Comparison of ENCODE assay signal across 8 cellular contexts in genomic region chr6:113936093-113936934, GRCh38. TPM values are rescaled to one million over a fixed set of nuclear protein-coding genes. Genes with fewer than 3 reads are reported as not detected.
DNase-seq lines count a peak whose midpoint lies in the region; ATAC-seq, FAIRE-seq and TF ChIP-seq lines count a peak whose summit lies in the region.

No MANE protein-coding gene starts in this region.

- peak overlapping the region in 1 of 9 donors; percentile 32 for H3K27ac Mint-ChIP-seq in naive thymus-derived CD4-positive, alpha-beta T cell

- CTCF ChIA-PET in naive thymus-derived CD4-positive, alpha-beta T cell (lab: Charles Lee) = interaction anchor here (1.0 to 1.2 kb wide), 2 partner anchors 21 to 29 kb away, joined by 3 to 5 read pairs; no protein-coding TSS in a partner anchor

- H2AFZ ChIP-seq in MM.1S (ENCODE audit: low read length) = no peak overlapping the region

- intact Hi-C loops in naive thymus-derived CD4-positive, alpha-beta T cell (cut with micrococcal nuclease) = loop anchor here (1.0 to 5.0 kb wide), 3 partner anchors 34 to 1756 kb away; partner anchors contain the start of gene HDAC2 (in 2 of the 2)

- no peak overlapping the region for H3K4me3 Mint-ChIP-seq in naive thymus-derived CD4-positive, alpha-beta T cell

- no peak overlapping the region for H3K27ac ChIP-seq in MM.1S (ENCODE audit: low read length)
- H3K27ac ChIP-seq in RWPE2 (ENCODE audit: poor library complexity, severe bottlenecking) = no peak overlapping the region
- no peak overlapping the region for H3K27ac ChIP-seq in naive thymus-derived CD4-positive, alpha-beta T cell (ENCODE audit: low read depth, low read length)

- DNase-seq in ACHN (peak; percentile 68), GM12891 (ENCODE audit: insufficient read length, low spot score) (no peak), MM.1S (peak; percentile 45), RWPE2 (ENCODE audit: low spot score) (no peak), epithelial cell of esophagus (ENCODE audit: low read depth) (peak; percentile 63), activated gamma-delta T cell treated with Interleukin-2 at 50 U/mL for 16 hours (no peak)
- DNase-seq in naive thymus-derived CD4-positive, alpha-beta T cell = peak in 6 of 9 donors; percentile 3 to 48 (median 24)

- H4K20me1 ChIP-seq in MM.1S (ENCODE audit: insufficient read depth, low read length) = no peaks in the 10 kb centered on the region

- peaks cover 0 to 1% (median 0%) of the 10 kb centered on the region in 11 donors for H3K9me3 Mint-ChIP-seq in naive thymus-derived CD4-positive, alpha-beta T cell

- no peaks in the 10 kb centered on the region; the same call in 1 of the 2 replicates for H3F3A ChIP-seq in MM.1S (ENCODE audit: insufficient read depth, low read length)

- POLR2A ChIA-PET in naive thymus-derived CD4-positive, alpha-beta T cell (lab: Charles Lee) = no interaction called here

- H3K4me1 Mint-ChIP-seq in naive thymus-derived CD4-positive, alpha-beta T cell = no peaks in the 10 kb centered on the region

- H3K9me2 ChIP-seq in MM.1S (replicated peaks; ENCODE audit: insufficient read depth, low read length) = no peaks in the 10 kb centered on the region

- FAIRE-seq in GM12891 (lab: Jason Lieb, UNC) = peak; percentile 54

- no peaks in the 10 kb centered on the region for H3K27me3 Mint-ChIP-seq in naive thymus-derived CD4-positive, alpha-beta T cell

- no peak overlapping the region for H3K4me3 ChIP-seq in MM.1S (ENCODE audit: low read length)
- H3K4me3 ChIP-seq in RWPE2 (ENCODE audit: severe bottlenecking) = no peak overlapping the region
- no peak overlapping the region for H3K4me3 ChIP-seq in epithelial cell of esophagus (ENCODE audit: low read length)
- H3K4me3 ChIP-seq in naive thymus-derived CD4-positive, alpha-beta T cell (ENCODE audit: low read length) = no peak overlapping the region

- peaks cover 2% of the 10 kb centered on the region for H3K36me3 ChIP-seq in MM.1S (replicated peaks; ENCODE audit: insufficient read depth, low read length)
- peaks cover 28% of the 10 kb centered on the region for H3K36me3 ChIP-seq in RWPE2 (ENCODE audit: low read depth)
- H3K36me3 ChIP-seq in naive thymus-derived CD4-positive, alpha-beta T cell (ENCODE audit: control insufficient read depth in 2 of 3, insufficient read depth in 3 of 3, low read length in 3 of 3) = peaks cover 0 to 18% (median 0%) of the 10 kb centered on the region in 3 experiments

- H3K4me2 ChIP-seq in MM.1S (ENCODE audit: low read depth, low read length) = no peak overlapping the region

- H3K4me1 ChIP-seq in MM.1S (ENCODE audit: low read length) (no peaks in the 10 kb centered on the region), RWPE2 (ENCODE audit: insufficient read depth, poor library complexity, severe bottlenecking) (no peaks in the 10 kb centered on the region)
- H3K4me1 ChIP-seq in naive thymus-derived CD4-positive, alpha-beta T cell (ENCODE audit: control insufficient read depth in 2 of 2, insufficient read depth in 2 of 2, low read length in 2 of 2) = no peaks in the 10 kb centered on the region

- peak; percentile 73 for TF ChIP-seq CTCF in MM.1S (IDR thresholded peaks at IDR 0.05; ENCODE audit: low read length)
- TF ChIP-seq CTCF in RWPE2 (IDR thresholded peaks at IDR 0.05; ENCODE audit: poor library complexity, severe bottlenecking) = peak; percentile 81
- TF ChIP-seq CTCF in epithelial cell of esophagus (IDR thresholded peaks at IDR 0.05; ENCODE audit: insufficient read depth, low read depth, low read length, missing control alignments) = peak; percentile 69

- in situ Hi-C loops in ACHN (cut with HindIII; ENCODE audit: low pct_ligation_motif_present, low pct_unique_long_range_greater_than_20kb, low sequenced_read_pairs) = no loop called here

- H3K27me3 ChIP-seq in MM.1S (replicated peaks; ENCODE audit: insufficient read depth, low read length) (no peaks in the 10 kb centered on the region), RWPE2 (ENCODE audit: insufficient read depth, poor library complexity, severe bottlenecking) (no peaks in the 10 kb centered on the region)
- H3K27me3 ChIP-seq in naive thymus-derived CD4-positive, alpha-beta T cell (ENCODE audit: control insufficient read depth in 2 of 2, insufficient read depth in 2 of 2, low read length in 2 of 2) = no peaks in the 10 kb centered on the region

- ATAC-seq in HG02623 (IDR thresholded peaks at IDR 0.05; ENCODE audit: unreplicated experiment) = peak; percentile 82
- ATAC-seq in RWPE2 (ENCODE audit: low read depth) = peak; percentile 67
- peak; percentile 83 for ATAC-seq in naive thymus-derived CD4-positive, alpha-beta T cell

- peaks cover 0 to 8% (median 5%) of the 10 kb centered on the region in 5 donors for H3K36me3 Mint-ChIP-seq in naive thymus-derived CD4-positive, alpha-beta T cell

- H3K79me2 ChIP-seq in MM.1S (ENCODE audit: low read length) = no peaks in the 10 kb centered on the region

- H3K9ac ChIP-seq in MM.1S (ENCODE audit: low read length) = no peak overlapping the region

- no peak for TF ChIP-seq POLR2A in GM12891 (IDR thresholded peaks at IDR 0.05; ENCODE audit: low read depth, low read length)

- H3K9me3 ChIP-seq in MM.1S (replicated peaks; ENCODE audit: insufficient read depth, low read length) (no peaks in the 10 kb centered on the region), RWPE2 (ENCODE audit: severe bottlenecking) (no peaks in the 10 kb centered on the region)
- no peaks in the 10 kb centered on the region for H3K9me3 ChIP-seq in naive thymus-derived CD4-positive, alpha-beta T cell (ENCODE audit: control insufficient read depth in 2 of 3, low read length in 3 of 3)

TF ChIP-seq in GM12891, 5 proteins besides CTCF, POLR2A, EP300 and RAD21:
- TF ChIP-seq SPI1 (IDR thresholded peaks at IDR 0.05; ENCODE audit: low read depth, low read length) (no peak), POU2F2 (IDR thresholded peaks at IDR 0.05; ENCODE audit: low read depth, low read length) (no peak), TAF1 (IDR thresholded peaks at IDR 0.05; ENCODE audit: low read depth, low read length) (no peak), PAX5 (IDR thresholded peaks at IDR 0.05; ENCODE audit: insufficient read depth, low read length, severe bottlenecking) (no peak), POLR2AphosphoS5 (IDR thresholded peaks at IDR 0.05; ENCODE audit: low read depth, low read length) (no peak)

RNA-seq across cellular contexts. Expression of gene HDAC2, which starts 34.6 kb away (rescaled TPM):
- polyA plus RNA-seq in GM12891 (2012; ENCODE audit: low read depth, missing spikeins) = 89.7 TPM
- total RNA-seq in naive thymus-derived CD4-positive, alpha-beta T cell = 10 to 100 TPM; 46.6 to 72.0 (median 54.7) TPM
- 10 to 100 TPM; 81.7 to 87.8 TPM for polyA plus RNA-seq in naive thymus-derived CD4-positive, alpha-beta T cell

Comparison
In these comparisons a context has a peak if more than half of its experiments do, and no peak if none do; other contexts are left out.
1. DNase-seq: peak in ACHN (single experiment), MM.1S (single experiment), epithelial cell of esophagus (single experiment) and naive thymus-derived CD4-positive, alpha-beta T cell (6 of 9); none in GM12891 (single experiment), RWPE2 (single experiment) and activated gamma-delta T cell treated with Interleukin-2 at 50 U/mL for 16 hours (single experiment).
2. Peak in every context shown above with its lines, with median percentiles within 50 percentile points of each other: ATAC-seq and CTCF ChIP-seq.